Comparison of ENCODE assay signal across 8 cellular contexts in genomic region chrX:7926914-7927258, GRCh38. TPM values are rescaled to one million over a fixed set of nuclear protein-coding genes. Genes with fewer than 3 reads are reported as not detected.
DNase-seq lines count a peak whose midpoint lies in the region; ATAC-seq, FAIRE-seq and TF ChIP-seq lines count a peak whose summit lies in the region.

No MANE protein-coding gene starts in this region.

- peak overlapping the region; percentile 51 for H3K9ac ChIP-seq in SK-N-SH
- peak overlapping the region; percentile 70 to 85 (median 81) for H3K9ac ChIP-seq in skeletal muscle tissue (ENCODE audit: low read depth in 1 of 3, low read length in 3 of 3)

- CTCF ChIA-PET in SK-N-SH (lab: Yijun Ruan, JAX): no interaction called here

- no peaks in the 10 kb centered on the region for H3K27me3 Mint-ChIP-seq in T-helper 2 cell treated with Interferon-gamma antibody and Interleukin-4, amounts not matched to agents 5 μg/mL and 100 μg/mL, for 36 hours (ENCODE audit: low read depth)

- peaks cover 12% of the 10 kb centered on the region for H3K4me1 Mint-ChIP-seq in T-helper 2 cell treated with Interferon-gamma antibody and Interleukin-4, amounts not matched to agents 5 μg/mL and 100 μg/mL, for 36 hours (ENCODE audit: low read depth)

- no peaks in the 10 kb centered on the region for H4K20me1 ChIP-seq in SK-N-SH (ENCODE audit: insufficient read depth)

- H3K4me1 ChIP-seq in SK-N-SH (ENCODE audit: control insufficient read depth in 1 of 2, insufficient read depth in 2 of 2, low read depth in 1 of 2, low read length in 1 of 2) (peaks cover 0 to 5% of the 10 kb centered on the region in 2 experiments; a peak in 2 of 4 replicates), heart right ventricle (peaks cover 0 to 24% (median 3%) of the 10 kb centered on the region in 9 donors), skeletal muscle tissue (ENCODE audit: control insufficient read depth in 3 of 3, insufficient read depth in 3 of 3, low read length in 3 of 3) (peaks cover 6 to 15% (median 9%) of the 10 kb centered on the region in 3 donors)

- H3K9me2 ChIP-seq in SK-N-SH: no peaks in the 10 kb centered on the region

- H3K36me3 ChIP-seq in SK-N-SH (replicated peaks in 1 of 2; ENCODE audit: control insufficient read depth in 1 of 2, insufficient read depth in 2 of 2, low read length in 1 of 2) (peaks cover 0 to 3% of the 10 kb centered on the region in 2 experiments), heart right ventricle (peaks cover 0 to 14% (median 0%) of the 10 kb centered on the region in 9 donors), skeletal muscle tissue (ENCODE audit: control insufficient read depth in 3 of 3, insufficient read depth in 3 of 3, low read length in 3 of 3) (peaks cover 0 to 3% (median 0%) of the 10 kb centered on the region in 3 donors)

- POLR2A ChIA-PET in SK-N-SH (lab: Yijun Ruan, JAX): no interaction called here

- 3% methylated on average over 6 of the region's 20 CpGs for WGBS in SK-N-SH (ENCODE audit: low lambda C conversion rate)
- WGBS in heart right ventricle, 2 donors: 9 to 16% methylated on average over 6 to 20 of the region's 20 CpGs

- peak overlapping the region; percentile 65 for H3K4me2 ChIP-seq in SK-N-SH

- TF ChIP-seq EP300 in SK-N-SH (IDR thresholded peaks at IDR 0.05; ENCODE audit: borderline replicate concordance in 1 of 2, low read depth in 1 of 2, low read length in 1 of 2): no peak

- peaks cover 5% of the 10 kb centered on the region for H3F3A ChIP-seq in SK-N-SH (replicated peaks; ENCODE audit: insufficient read depth)

- no peak overlapping the region for H3K27ac Mint-ChIP-seq in T-helper 2 cell treated with Interferon-gamma antibody and Interleukin-4, amounts not matched to agents 5 μg/mL and 100 μg/mL, for 36 hours

- no peaks in the 10 kb centered on the region for H3K36me3 Mint-ChIP-seq in T-helper 2 cell treated with Interferon-gamma antibody and Interleukin-4, amounts not matched to agents 5 μg/mL and 100 μg/mL, for 36 hours (ENCODE audit: low read depth)

- peak overlapping the region; percentile 60 to 67 for H3K4me3 ChIP-seq in SK-N-SH (ENCODE audit: low read depth in 2 of 2, low read length in 1 of 2)
- peak overlapping the region; percentile 46 to 67 (median 64) for H3K4me3 ChIP-seq in heart right ventricle
- peak overlapping the region; percentile 77 to 88 (median 85) for H3K4me3 ChIP-seq in skeletal muscle tissue (ENCODE audit: low read length in 3 of 3)

- intact Hi-C loops in heart right ventricle (cut with DNase I): loop anchor here in 2 of 10 donors (5.0 to 10.0 kb wide), 3 partner anchors 202 to 1905 kb away; partner anchors contain the start of genes PUDP (in 1 of the 2) and STS (in 1 of the 2)

- no peaks in the 10 kb centered on the region for H3K9me3 Mint-ChIP-seq in T-helper 2 cell treated with Interferon-gamma antibody and Interleukin-4, amounts not matched to agents 5 μg/mL and 100 μg/mL, for 36 hours

- no peak for TF ChIP-seq CTCF in SK-N-SH (IDR thresholded peaks at IDR 0.05)
- TF ChIP-seq CTCF in heart right ventricle (IDR thresholded peaks at IDR 0.05): no peak

- H3K27ac ChIP-seq in SK-N-SH (ENCODE audit: low read depth in 2 of 2, low read length in 1 of 2) (peak overlapping the region in 1 of 2 experiments; percentile 50; a peak in 1 of 4 replicates), heart right ventricle (peak overlapping the region; percentile 48 to 88 (median 76)), skeletal muscle tissue (ENCODE audit: low read depth, low read length) (peak overlapping the region; percentile 73)

- DNase-seq in T-helper 2 cell treated with Interferon-gamma antibody and Interleukin-4, amounts not matched to agents 5 μg/mL and 100 μg/mL, for 36 hours (ENCODE audit: low spot score): no peak
- DNase-seq in T-helper 2 cell: no peak
- no peak for DNase-seq in SK-N-SH
- DNase-seq in heart right ventricle: no peak
- no peak for DNase-seq in H54 (ENCODE audit: insufficient read length, low spot score)
- no peak for DNase-seq in islet precursor cell

- FAIRE-seq in H54 (lab: Jason Lieb, UNC): no peak

- peak overlapping the region; percentile 89 for H3K4me3 Mint-ChIP-seq in T-helper 2 cell treated with Interferon-gamma antibody and Interleukin-4, amounts not matched to agents 5 μg/mL and 100 μg/mL, for 36 hours

- H3K27me3 ChIP-seq in SK-N-SH (ENCODE audit: insufficient read depth) (no peaks in the 10 kb centered on the region), heart right ventricle (no peaks in the 10 kb centered on the region), skeletal muscle tissue (ENCODE audit: control insufficient read depth in 3 of 3, insufficient read depth in 3 of 3, low read length in 3 of 3) (no peaks in the 10 kb centered on the region)

- ATAC-seq in heart right ventricle (no peak), HG03196 (IDR thresholded peaks at IDR 0.05; ENCODE audit: unreplicated experiment) (no peak)

- H2AFZ ChIP-seq in SK-N-SH (ENCODE audit: low read depth): peak overlapping the region; percentile 94; the same call in 1 of the 2 replicates

- H3K9me3 ChIP-seq in SK-N-SH (no peaks in the 10 kb centered on the region), heart right ventricle (no peaks in the 10 kb centered on the region), skeletal muscle tissue (ENCODE audit: control insufficient read depth in 3 of 3, low read length in 3 of 3) (no peaks in the 10 kb centered on the region)

- no peak for TF ChIP-seq RAD21 in SK-N-SH (IDR thresholded peaks at IDR 0.05; ENCODE audit: low read length)

- no peaks in the 10 kb centered on the region for H3K79me2 ChIP-seq in SK-N-SH (ENCODE audit: insufficient read depth)

- no peak for TF ChIP-seq POLR2A in H54 (IDR thresholded peaks at IDR 0.05; ENCODE audit: low read depth, low read length)

TF ChIP-seq in SK-N-SH, 30 proteins besides CTCF, POLR2A, EP300 and RAD21 (continues in another document):
- TF ChIP-seq TCF12 (IDR thresholded peaks at IDR 0.05) (no peak), SIN3A (IDR thresholded peaks at IDR 0.05; ENCODE audit: borderline replicate concordance, low read depth, low read length) (no peak), RFX5 (IDR thresholded peaks at IDR 0.05; ENCODE audit: low read length) (no peak), FOSL2 (IDR thresholded peaks at IDR 0.05; ENCODE audit: borderline replicate concordance, low read depth) (no peak), MXI1 (IDR thresholded peaks at IDR 0.05; ENCODE audit: low read depth, low read length) (no peak), POLR2AphosphoS5 (IDR thresholded peaks at IDR 0.05; ENCODE audit: low read depth, low read length) (no peak), RXRA (IDR thresholded peaks at IDR 0.05; ENCODE audit: borderline replicate concordance, low read depth) (no peak), ZBTB33 (IDR thresholded peaks at IDR 0.05; ENCODE audit: borderline replicate concordance, low read depth) (no peak), REST (IDR thresholded peaks at IDR 0.05; ENCODE audit: low read depth, low read length) (no peak), MAX (IDR thresholded peaks at IDR 0.05; ENCODE audit: low read depth) (no peak), GATA2 (CRISPR knock-in tag; IDR thresholded peaks at IDR 0.05) (no peak), JUND (IDR thresholded peaks at IDR 0.05) (no peak), MEF2A (IDR thresholded peaks at IDR 0.05; ENCODE audit: borderline replicate concordance, low read depth) (no peak), FOXJ3 (CRISPR knock-in tag; IDR thresholded peaks at IDR 0.05) (no peak)

RNA-seq across cellular contexts. Expression of gene PNPLA4, which starts 0.3 kb away (rescaled TPM):
- polyA plus RNA-seq in SK-N-SH (2012; rRNA removed) (13.4 and 14.0 TPM in 2 replicates), heart right ventricle (10 to 100 TPM in 1 of 2 donors, 1 to 10 TPM in 1; 9.4 to 18.0 TPM)
- 15.8 and 16.7 TPM in 2 replicates for polyA plus RNA-seq in SK-N-SH (2012; cell fraction: cytosol; rRNA removed)
- 4.0 and 7.8 TPM in 2 replicates for polyA plus RNA-seq in SK-N-SH (2012; cell fraction: nucleus; rRNA removed)
- total RNA-seq in heart right ventricle (10 to 100 TPM; 25.9 to 44.1 (median 38.6) TPM), skeletal muscle tissue (13.6 TPM)
